In the genomic region with DNA sequence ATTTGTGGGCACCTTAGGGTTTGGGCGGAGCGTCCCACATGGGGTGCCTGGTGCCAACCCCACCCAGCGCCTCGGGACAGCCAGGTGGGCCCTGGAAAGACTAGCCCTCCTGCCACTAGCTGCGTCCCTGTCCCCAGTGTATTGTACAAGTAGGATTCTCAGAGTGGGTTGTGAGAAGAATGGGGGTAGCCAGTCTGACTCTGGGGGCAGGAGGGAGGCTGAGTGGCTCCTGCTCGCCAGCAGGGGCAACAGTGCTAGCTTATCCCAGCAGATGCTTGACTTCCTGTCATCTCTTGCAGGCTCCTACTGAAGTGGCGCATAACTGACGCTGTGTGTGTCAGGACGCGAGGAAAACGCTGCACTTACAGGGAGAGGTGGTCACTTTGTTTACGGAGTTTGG, we compare ENCODE assay signal across 10 cellular contexts. TPM values are rescaled to one million over a fixed set of nuclear protein-coding genes. Genes with fewer than 3 reads are reported as not detected.
DNase-seq lines count a peak whose midpoint lies in the region; TF ChIP-seq lines count a peak whose summit lies in the region.
"Had no signal": no experiment of that assay in that cellular context is flagged by ENCODE, and none has a peak within 500 bp of the region (broad histone marks: within the 10 kb centered on the region; RNA-seq: fewer than 3 reads in every experiment).

No MANE protein-coding gene starts in this region.

- peaks cover 0 to 38% (median 7%) of the 10 kb centered on the region in 3 donors for H3K4me1 ChIP-seq in esophagus squamous epithelium

- H3K4me3 Mint-ChIP-seq in activated CD4-positive, alpha-beta memory T cell treated with anti-CD3 and anti-CD28 coated beads for 36 hours, result no peak overlapping the region

- H3K27ac ChIP-seq in esophagus squamous epithelium, result peak overlapping the region in 2 of 4 donors; percentile 21 to 68

- peak overlapping the region; percentile 67 for H3K27ac Mint-ChIP-seq in activated CD4-positive, alpha-beta memory T cell treated with anti-CD3 and anti-CD28 coated beads for 36 hours

- WGBS in esophagus squamous epithelium, 2 donors, result 71 to 75% methylated on average over 10 to 11 of the region's 12 CpGs

- peaks cover 55% of the 10 kb centered on the region for H3K36me3 Mint-ChIP-seq in activated CD4-positive, alpha-beta memory T cell treated with anti-CD3 and anti-CD28 coated beads for 36 hours

- no peaks in the 10 kb centered on the region for H3K27me3 ChIP-seq in esophagus squamous epithelium
- H3K27me3 ChIP-seq: cardiac muscle cell had no signal

- POLR2A ChIA-PET in activated CD4-positive, alpha-beta memory T cell treated with anti-CD3 and anti-CD28 coated beads for 36 hours (lab: Charles Lee), result interaction anchor here (1.1 kb wide), 1 partner anchor 9 kb away, joined by 3 read pairs; a partner anchor contains a TSS

- H3K9me3 ChIP-seq in esophagus squamous epithelium, result no peaks in the 10 kb centered on the region

- no peak overlapping the region for H3K4me3 ChIP-seq in esophagus squamous epithelium
- H3K4me3 ChIP-seq: cardiac muscle cell had no signal

- H3K4me1 Mint-ChIP-seq in activated CD4-positive, alpha-beta memory T cell treated with anti-CD3 and anti-CD28 coated beads for 36 hours (ENCODE audit: low read depth), result peaks cover 33% of the 10 kb centered on the region

- in situ Hi-C loops in GM18951 (cut with MboI; ENCODE audit: low sequenced_read_pairs, unreplicated experiment), result no loop called here

- intact Hi-C loops in activated CD4-positive, alpha-beta memory T cell treated with anti-CD3 and anti-CD28 coated beads for 36 hours (cut with micrococcal nuclease), result no loop called here
- intact Hi-C loops in esophagus squamous epithelium (cut with DNase I), result no loop called here

- TF ChIP-seq POLR2A in GM18951 (IDR thresholded peaks at IDR 0.05; ENCODE audit: extremely low read depth, insufficient read depth, insufficient read length) (peak; percentile 15), esophagus squamous epithelium (IDR thresholded peaks at IDR 0.05) (no peak)

- peaks cover 37 to 100% (median 58%) of the 10 kb centered on the region in 3 donors for H3K36me3 ChIP-seq in esophagus squamous epithelium

- H3K9me3 Mint-ChIP-seq in activated CD4-positive, alpha-beta memory T cell treated with anti-CD3 and anti-CD28 coated beads for 36 hours, result no peaks in the 10 kb centered on the region

- TF ChIP-seq CTCF in AG09319 (IDR thresholded peaks at IDR 0.05; ENCODE audit: low read depth, low read length) (peak; percentile 5), esophagus squamous epithelium (IDR thresholded peaks at IDR 0.05) (peak in 1 of 6 experiments; percentile 7)

- no peaks in the 10 kb centered on the region for H3K27me3 Mint-ChIP-seq in activated CD4-positive, alpha-beta memory T cell treated with anti-CD3 and anti-CD28 coated beads for 36 hours

- CTCF ChIA-PET in activated CD4-positive, alpha-beta memory T cell treated with anti-CD3 and anti-CD28 coated beads for 36 hours (lab: Charles Lee), result interaction anchor here (0.9 kb wide), 1 partner anchor 123 kb away, joined by 4 read pairs; no protein-coding TSS in a partner anchor

- DNase-seq in AG09319 (ENCODE audit: extremely low read depth, low read depth), result no peak
- no peak for DNase-seq in activated CD4-positive, alpha-beta memory T cell treated with anti-CD3 and anti-CD28 coated beads for 36 hours
- peak; percentile 55 for DNase-seq in iPS-NIHi11 (ENCODE audit: low spot score)
- DNase-seq in DMS79 (lab: John Stamatoyannopoulos, UW), result no peak
- DNase-seq in NCI-H1417 treated with DMSO at 0.1 percent for 48 hours (lab: John Stamatoyannopoulos, UW), result no peak
- no peak for DNase-seq in esophagus squamous epithelium (lab: John Stamatoyannopoulos, UW)
- DNase-seq in kidney tubule cell (ENCODE audit: low spot score), result no peak
- DNase-seq: activated CD4-positive, alpha-beta T cell treated with anti-CD3 and anti-CD28 coated beads for 1 hour had no signal

RNA-seq across cellular contexts. Expression of a gene that starts 9.3 kb away (rescaled TPM):
- 100 to 1,000 TPM; 301 to 316 TPM for total RNA-seq in activated CD4-positive, alpha-beta memory T cell treated with anti-CD3 and anti-CD28 coated beads for 36 hours
- 100 to 1,000 TPM; 230 to 373 (median 297) TPM for total RNA-seq in esophagus squamous epithelium

RNA-seq across cellular contexts. Expression of a gene that starts 9.7 kb away (rescaled TPM):
- 10 to 100 TPM; 13.7 to 15.2 TPM for total RNA-seq in activated CD4-positive, alpha-beta memory T cell treated with anti-CD3 and anti-CD28 coated beads for 36 hours
- 10 to 100 TPM in 3 of 4 donors, 1 to 10 TPM in 1; 7.8 to 24.5 (median 15.0) TPM for total RNA-seq in esophagus squamous epithelium

RNA-seq across cellular contexts. Expression of a gene that starts 11.6 kb away (rescaled TPM):
- total RNA-seq in activated CD4-positive, alpha-beta memory T cell treated with anti-CD3 and anti-CD28 coated beads for 36 hours, result 10 to 100 TPM; 33.4 to 35.1 TPM
- total RNA-seq in esophagus squamous epithelium, result 10 to 100 TPM; 18.1 to 30.5 (median 21.7) TPM

RNA-seq across cellular contexts. Expression of a gene that starts 49.0 kb away (rescaled TPM):
- 10 to 100 TPM; 31.4 to 32.5 TPM for total RNA-seq in activated CD4-positive, alpha-beta memory T cell treated with anti-CD3 and anti-CD28 coated beads for 36 hours
- 10 to 100 TPM; 17.4 to 25.5 (median 21.7) TPM for total RNA-seq in esophagus squamous epithelium
